Comparison of ENCODE assay signal across 8 cellular contexts in the genomic region with DNA sequence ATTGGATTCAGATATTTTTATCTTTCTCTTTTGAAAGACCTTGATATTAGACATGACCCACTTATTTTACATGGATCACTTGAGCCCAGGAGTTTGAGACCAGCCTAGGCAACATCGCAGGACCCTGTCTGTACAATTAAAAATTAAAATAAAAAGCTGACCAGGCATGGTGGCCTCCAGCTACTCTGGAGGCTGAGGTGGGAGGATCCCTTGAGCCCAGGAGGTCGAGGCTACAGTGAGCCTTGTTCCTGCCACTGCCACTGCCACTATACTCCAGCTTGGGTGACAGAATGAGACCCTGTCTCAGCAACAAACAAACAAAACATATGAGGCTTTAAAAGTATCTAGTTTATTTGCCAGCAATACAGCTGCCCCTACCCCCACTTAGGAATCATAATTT. TPM values are rescaled to one million over a fixed set of nuclear protein-coding genes. Genes with fewer than 3 reads are reported as not detected.
DNase-seq lines count a peak whose midpoint lies in the region; ATAC-seq, FAIRE-seq and TF ChIP-seq lines count a peak whose summit lies in the region.

No MANE protein-coding gene starts in this region.

- H3K4me3 Mint-ChIP-seq in CD4-positive, CD25-positive, alpha-beta regulatory T cell, result peak overlapping the region; percentile 99 to 100 (median 100)

- no peak for TF ChIP-seq CTCF in MM.1S (IDR thresholded peaks at IDR 0.05; ENCODE audit: low read length)
- no peak for TF ChIP-seq CTCF in D721Med (IDR thresholded peaks at IDR 0.05; ENCODE audit: insufficient read depth, missing control alignments)

- no peaks in the 10 kb centered on the region for H3K27me3 ChIP-seq in CD4-positive, CD25-positive, alpha-beta regulatory T cell (ENCODE audit: control insufficient read depth, insufficient read depth, low read length)
- H3K27me3 ChIP-seq in MM.1S (replicated peaks; ENCODE audit: insufficient read depth, low read length) (no peaks in the 10 kb centered on the region), ectodermal cell (ENCODE audit: control insufficient read depth, insufficient read depth, low read length, poor library complexity, severe bottlenecking) (no peaks in the 10 kb centered on the region), neuron (ENCODE audit: insufficient read depth, low read length) (no peaks in the 10 kb centered on the region)

- FAIRE-seq in D721Med (lab: Jason Lieb, UNC), result no peak

- H3K4me1 Mint-ChIP-seq in CD4-positive, CD25-positive, alpha-beta regulatory T cell, result peaks cover 16 to 56% (median 45%) of the 10 kb centered on the region in 4 donors

- H3K27ac Mint-ChIP-seq in CD4-positive, CD25-positive, alpha-beta regulatory T cell, result peak overlapping the region in 2 of 3 donors; percentile 49 to 98

- H2AFZ ChIP-seq in MM.1S (ENCODE audit: low read length), result no peak overlapping the region
- no peak overlapping the region for H2AFZ ChIP-seq in neuron (ENCODE audit: low read depth, low read length)

- no peaks in the 10 kb centered on the region for H3K9me3 ChIP-seq in CD4-positive, CD25-positive, alpha-beta regulatory T cell (ENCODE audit: control insufficient read depth in 2 of 2, low read length in 2 of 2)
- H3K9me3 ChIP-seq in MM.1S (replicated peaks; ENCODE audit: insufficient read depth, low read length), result no peaks in the 10 kb centered on the region
- H3K9me3 ChIP-seq in ectodermal cell (ENCODE audit: control insufficient read depth, low read length), result no peaks in the 10 kb centered on the region
- H3K9me3 ChIP-seq in neuron (ENCODE audit: low read length), result no peaks in the 10 kb centered on the region

- peak overlapping the region; percentile 85 for H3K27ac ChIP-seq in CD4-positive, CD25-positive, alpha-beta regulatory T cell (ENCODE audit: insufficient read depth, low read length, poor library complexity, severe bottlenecking)
- H3K27ac ChIP-seq in MM.1S (ENCODE audit: low read length) (no peak overlapping the region), ectodermal cell (ENCODE audit: insufficient read depth, low read depth, low read length, poor library complexity, severe bottlenecking) (no peak overlapping the region)

- H3K79me2 ChIP-seq in MM.1S (ENCODE audit: low read length), result peaks cover 61% of the 10 kb centered on the region

- no peak for DNase-seq in CD4-positive, CD25-positive, alpha-beta regulatory T cell
- no peak for DNase-seq in MM.1S
- no peak for DNase-seq in NOMO-1 treated with dmso at 0.1 percent for 144 hours (lab: John Stamatoyannopoulos, UW; ENCODE audit: unreplicated experiment)
- no peak for DNase-seq in H4 (ENCODE audit: low spot score)
- DNase-seq in D721Med (ENCODE audit: insufficient read length, low spot score), result no peak

- H3K4me2 ChIP-seq in MM.1S (ENCODE audit: low read depth, low read length), result peak overlapping the region; percentile 77

- peaks cover 54% of the 10 kb centered on the region for H3K4me1 ChIP-seq in CD4-positive, CD25-positive, alpha-beta regulatory T cell (ENCODE audit: control insufficient read depth, insufficient read depth, low read length, poor library complexity, severe bottlenecking)
- peaks cover 18% of the 10 kb centered on the region for H3K4me1 ChIP-seq in MM.1S (ENCODE audit: low read length)
- peaks cover 9% of the 10 kb centered on the region for H3K4me1 ChIP-seq in ectodermal cell (ENCODE audit: control insufficient read depth, insufficient read depth, low read length)
- H3K4me1 ChIP-seq in neuron (ENCODE audit: insufficient read depth, low read length), result peaks cover 20% of the 10 kb centered on the region

- H3F3A ChIP-seq in MM.1S (ENCODE audit: insufficient read depth, low read length), result no peaks in the 10 kb centered on the region

- peaks cover 25% of the 10 kb centered on the region for H3K36me3 ChIP-seq in CD4-positive, CD25-positive, alpha-beta regulatory T cell (ENCODE audit: control insufficient read depth, insufficient read depth, low read length)
- 0 out of 2 replicates have a peak, but pooled peaks cover 3% of the 10 kb centered on the region for H3K36me3 ChIP-seq in MM.1S (replicated peaks; ENCODE audit: insufficient read depth, low read length)
- H3K36me3 ChIP-seq in ectodermal cell (ENCODE audit: control insufficient read depth, insufficient read depth, low read length), result peaks cover 3% of the 10 kb centered on the region
- H3K36me3 ChIP-seq in neuron (ENCODE audit: insufficient read depth, low read length), result peaks cover 18% of the 10 kb centered on the region

- no peaks in the 10 kb centered on the region for H3K27me3 Mint-ChIP-seq in CD4-positive, CD25-positive, alpha-beta regulatory T cell

- peak overlapping the region; percentile 84; the same call in 1 of the 2 replicates for H3K9ac ChIP-seq in MM.1S (ENCODE audit: low read length)

- no peak for ATAC-seq in CD4-positive, CD25-positive, alpha-beta regulatory T cell (ENCODE audit: low read depth in 2 of 2)
- ATAC-seq in HG02610 (IDR thresholded peaks at IDR 0.05; ENCODE audit: unreplicated experiment), result no peak

- H3K4me3 ChIP-seq in CD4-positive, CD25-positive, alpha-beta regulatory T cell (ENCODE audit: low read depth, low read length), result peak overlapping the region; percentile 100
- peak overlapping the region; percentile 88 for H3K4me3 ChIP-seq in MM.1S (ENCODE audit: low read length)
- peak overlapping the region; percentile 97 for H3K4me3 ChIP-seq in ectodermal cell (ENCODE audit: insufficient read depth, low read depth, low read length)
- H3K4me3 ChIP-seq in neuron (ENCODE audit: low read length), result peak overlapping the region; percentile 77

- H3K9me3 Mint-ChIP-seq in CD4-positive, CD25-positive, alpha-beta regulatory T cell, result peaks cover 0 to 1% (median 0%) of the 10 kb centered on the region in 7 donors

- H4K20me1 ChIP-seq in MM.1S (ENCODE audit: insufficient read depth, low read length), result 0 out of 2 replicates have a peak, but pooled peaks cover 3% of the 10 kb centered on the region

- H3K9me2 ChIP-seq in MM.1S (replicated peaks; ENCODE audit: insufficient read depth, low read length), result no peaks in the 10 kb centered on the region

- WGBS in ectodermal cell, 2 experiments, result 87 to 88% methylated on average over 2 of the region's 2 CpGs

- H3K36me3 Mint-ChIP-seq in CD4-positive, CD25-positive, alpha-beta regulatory T cell, result peaks cover 6% of the 10 kb centered on the region

RNA-seq across cellular contexts. Expression of gene RNF7, which starts 1.6 kb away (rescaled TPM):
- total RNA-seq in CD4-positive, CD25-positive, alpha-beta regulatory T cell, result 65.4 TPM
- polyA plus RNA-seq in CD4-positive, CD25-positive, alpha-beta regulatory T cell, result 100 to 1,000 TPM; 139 to 169 (median 156) TPM
- polyA plus RNA-seq in ectodermal cell (2013, experiment 1 of 4), result 86.5 TPM
- 97.5 TPM for polyA plus RNA-seq in ectodermal cell (2013, experiment 2 of 4)
- polyA plus RNA-seq in ectodermal cell (2013, experiment 3 of 4), result 93.5 TPM
- polyA plus RNA-seq in ectodermal cell (2013, experiment 4 of 4), result 106 TPM
- total RNA-seq in H4 (2014; rRNA removed; shearing (Covaris generic)), result 161 and 206 TPM in 2 replicates

RNA-seq across cellular contexts. Expression of gene GRK7, which starts 23.5 kb away (rescaled TPM):
- total RNA-seq in CD4-positive, CD25-positive, alpha-beta regulatory T cell, result not detected
- under 1 TPM in 1 of 4 donors, not detected in 3; 0.05 TPM for polyA plus RNA-seq in CD4-positive, CD25-positive, alpha-beta regulatory T cell
- polyA plus RNA-seq in ectodermal cell (2013, experiment 1 of 4), result not detected
- not detected for polyA plus RNA-seq in ectodermal cell (2013, experiment 2 of 4)
- not detected for polyA plus RNA-seq in ectodermal cell (2013, experiment 3 of 4)
- polyA plus RNA-seq in ectodermal cell (2013, experiment 4 of 4), result not detected
- total RNA-seq in H4 (2014; rRNA removed; shearing (Covaris generic)), result not detected in 2 replicates
